11 cellular contexts compared by ENCODE assay signal in genomic region chr1:162419450-162419931, GRCh38. TPM values are rescaled to one million over a fixed set of nuclear protein-coding genes. Genes with fewer than 3 reads are reported as not detected.
DNase-seq lines count a peak whose midpoint lies in the region; ATAC-seq and TF ChIP-seq lines count a peak whose summit lies in the region.
"Not testable (repeated sequence)": the region's sequence is repeated elsewhere in the genome, so short reads cannot be mapped to it uniquely, and the experiment has no call there.
"Had no signal": no experiment of that assay in that cellular context is flagged by ENCODE, and none has a peak within 500 bp of the region (broad histone marks: within the 10 kb centered on the region; RNA-seq: fewer than 3 reads in every experiment).

No MANE protein-coding gene starts in this region.

- not testable (repeated sequence) for TF ChIP-seq CTCF in GM23338 (conservative IDR thresholded peaks at IDR 0.05; ENCODE audit: low read depth in 2 of 2); RWPE2 (IDR thresholded peaks at IDR 0.05; ENCODE audit: poor library complexity, severe bottlenecking); mammary epithelial cell (conservative IDR thresholded peaks at IDR 0.05 in 1 of 2, IDR thresholded peaks at IDR 0.05 in 1 of 2; ENCODE audit: extremely low read depth in 1 of 2, insufficient read depth in 1 of 2, low read depth in 1 of 2, low read length in 2 of 2); esophagus squamous epithelium (IDR thresholded peaks at IDR 0.05); mucosa of descending colon (IDR thresholded peaks at IDR 0.05)

- H2AFZ ChIP-seq in GM23338, result peak overlapping the region; percentile 38; the same call in 1 of the 2 replicates
- H2AFZ ChIP-seq in mammary epithelial cell (ENCODE audit: low read depth, low read length), result not testable (repeated sequence)

- BruUV-seq in mammary epithelial cell (replicated peaks; lab: Mats Ljungman, UMichigan), result not testable (repeated sequence)

- H3K9ac ChIP-seq in mammary epithelial cell (ENCODE audit: insufficient read depth, low read length); rectal smooth muscle tissue (ENCODE audit: low read length): not testable (repeated sequence)

- intact Hi-C loops in mammary epithelial cell (cut with micrococcal nuclease); esophagus squamous epithelium (cut with DNase I); mucosa of descending colon (cut with DNase I, micrococcal nuclease): not testable (repeated sequence)

- not testable (repeated sequence) for H3K27me3 ChIP-seq in GM23338 (ENCODE audit: insufficient read depth); RWPE2 (ENCODE audit: insufficient read depth, poor library complexity, severe bottlenecking); mammary epithelial cell (ENCODE audit: insufficient read depth, low read length); esophagus squamous epithelium; rectal smooth muscle tissue (ENCODE audit: control insufficient read depth, insufficient read depth, low read length)

- H3K4me2 ChIP-seq in GM23338; mammary epithelial cell (ENCODE audit: insufficient read depth, low read depth, low read length): not testable (repeated sequence)

- not testable (repeated sequence) for H3K27ac ChIP-seq in GM23338 (ENCODE audit: low read depth); mammary epithelial cell (ENCODE audit: insufficient read depth, low read depth, low read length); rectal smooth muscle tissue (ENCODE audit: low read depth, low read length)
- H3K27ac ChIP-seq in RWPE2 (ENCODE audit: poor library complexity, severe bottlenecking) (peak overlapping the region; percentile 30), esophagus squamous epithelium (peak overlapping the region; percentile 51 to 84 (median 77))

- H3F3A ChIP-seq in GM23338 (replicated peaks; ENCODE audit: low read depth), result not testable (repeated sequence)

- H3K9me3 Mint-ChIP-seq in GM23338, result not testable (repeated sequence)

- not testable (repeated sequence) for DNase-seq in GM23338 (ENCODE audit: low spot score); RWPE2 (ENCODE audit: low spot score); esophagus squamous epithelium (lab: John Stamatoyannopoulos, UW)
- DNase-seq in LoVo (ENCODE audit: low spot score) (peak; percentile 84), mammary epithelial cell (peak; percentile 72), mucosa of descending colon (peak; percentile 68 to 85 (median 69))

- 82% methylated on average over 9 of the region's 9 CpGs for WGBS in mammary epithelial cell (ENCODE audit: low coverage, missing lambda C conversion rate)
- WGBS in esophagus squamous epithelium, 2 donors, result 46 to 56% methylated on average over 9 of the region's 9 CpGs

- ATAC-seq in GM23338, result not testable (repeated sequence)
- peak; percentile 75 for ATAC-seq in RWPE2 (ENCODE audit: low read depth)
- ATAC-seq in mucosa of descending colon, result peak; percentile 95

- H3K27me3 Mint-ChIP-seq in GM23338 (ENCODE audit: insufficient read depth, low read depth, poor library complexity), result not testable (repeated sequence)

- H3K4me1 Mint-ChIP-seq in GM23338, result not testable (repeated sequence)

- H3K9me3 ChIP-seq in RWPE2 (ENCODE audit: severe bottlenecking); mammary epithelial cell (replicated peaks; ENCODE audit: insufficient read depth, low read length); esophagus squamous epithelium; mucosa of descending colon: not testable (repeated sequence)

- peaks cover 10% of the 10 kb centered on the region; the same call in 1 of the 2 replicates for H3K9me2 ChIP-seq in GM23338 (ENCODE audit: insufficient read depth)

- TF ChIP-seq POLR2A in esophagus squamous epithelium (IDR thresholded peaks at IDR 0.05), result not testable (repeated sequence)

- not testable (repeated sequence) for H3K79me2 ChIP-seq in GM23338 (replicated peaks; ENCODE audit: insufficient read depth); mammary epithelial cell (ENCODE audit: insufficient read depth, low read length)

- H4K20me1 ChIP-seq in GM23338 (replicated peaks; ENCODE audit: insufficient read depth); mammary epithelial cell (ENCODE audit: insufficient read depth, low read length): not testable (repeated sequence)

- in situ Hi-C loops in mammary epithelial cell (cut with MboI; ENCODE audit: low sequenced_read_pairs in 2 of 2), result not testable (repeated sequence)

- not testable (repeated sequence) for H3K27ac Mint-ChIP-seq in GM23338

- dilution Hi-C loops in mammary epithelial cell (cut with HindIII; ENCODE audit: low sequenced_read_pairs), result loop anchor here (10.0 kb wide), 1 partner anchor 375 kb away; no protein-coding TSS in a partner anchor

- H3K4me3 ChIP-seq in GM23338; RWPE2 (ENCODE audit: severe bottlenecking); mammary epithelial cell (replicated peaks in 1 of 3; ENCODE audit: insufficient read depth in 1 of 3, low read depth in 2 of 3, low read length in 3 of 3); mucosa of descending colon: not testable (repeated sequence)
- H3K4me3 ChIP-seq in esophagus squamous epithelium (peak overlapping the region in 2 of 4 donors; percentile 14 to 24), rectal smooth muscle tissue (ENCODE audit: low read length) (peak overlapping the region; percentile 52)

- CTCF ChIA-PET in mammary epithelial cell (lab: Charles Lee; ENCODE audit: low non-redundant PET), result interaction anchor here (0.7 kb wide), 1 partner anchor 30 kb away, joined by 4 read pairs; no protein-coding TSS in a partner anchor

- not testable (repeated sequence) for H3K36me3 ChIP-seq in GM23338 (ENCODE audit: insufficient read depth); RWPE2 (ENCODE audit: low read depth); mammary epithelial cell (ENCODE audit: insufficient read depth, low read length); esophagus squamous epithelium; mucosa of descending colon (ENCODE audit: low read depth); rectal smooth muscle tissue (ENCODE audit: control insufficient read depth, insufficient read depth, low read length)

- H3K4me3 Mint-ChIP-seq in GM23338, result not testable (repeated sequence)

- H3K4me1 ChIP-seq in GM23338 (ENCODE audit: insufficient read depth); RWPE2 (ENCODE audit: insufficient read depth, poor library complexity, severe bottlenecking); mammary epithelial cell (ENCODE audit: insufficient read depth, low read length); mucosa of descending colon (ENCODE audit: low read depth); rectal smooth muscle tissue (ENCODE audit: control insufficient read depth, insufficient read depth, low read length): not testable (repeated sequence)
- peaks cover 0 to 27% (median 0%) of the 10 kb centered on the region in 3 donors for H3K4me1 ChIP-seq in esophagus squamous epithelium

- not testable (repeated sequence) for H3K36me3 Mint-ChIP-seq in GM23338 (ENCODE audit: low read depth)

RNA-seq across cellular contexts. Expression of gene SH2D1B, which starts 7.6 kb away (rescaled TPM):
- not detected in 2 replicates for total RNA-seq in GM23338 (2014; rRNA removed; shearing (Covaris generic))
- not detected in 2 replicates for polyA plus RNA-seq in GM23338 (2016; fragmentation: Nextera tagmentation; extraction: Ambion mirVana)
- not detected for total RNA-seq in mammary epithelial cell
- polyA plus RNA-seq in mammary epithelial cell, result 0.05 TPM
- not detected for polyA minus RNA-seq in mammary epithelial cell
- 1 to 10 TPM in 1 of 4 donors, under 1 TPM in 3; 0.57 to 2.7 (median 0.78) TPM for total RNA-seq in esophagus squamous epithelium
- total RNA-seq in mucosa of descending colon, result 1 to 10 TPM in 2 of 3 donors, under 1 TPM in 1; 0.93 to 1.3 (median 1.0) TPM
- total RNA-seq: CD8-positive, alpha-beta memory T cell had no signal

RNA-seq across cellular contexts. Expression of gene C1orf226, which starts 38.0 kb away (rescaled TPM):
- 7.9 and 12.5 TPM in 2 replicates for total RNA-seq in GM23338 (2014; rRNA removed; shearing (Covaris generic))
- polyA plus RNA-seq in GM23338 (2016; fragmentation: Nextera tagmentation; extraction: Ambion mirVana) (2.3 and 2.7 TPM in 2 replicates), mammary epithelial cell (0.62 TPM)
- total RNA-seq in mammary epithelial cell (1 to 10 TPM; 1.5 to 2.2 TPM), esophagus squamous epithelium (1 to 10 TPM; 1.7 to 5.3 (median 3.6) TPM), mucosa of descending colon (10 to 100 TPM; 29.1 to 31.2 (median 30.0) TPM)
- 4.2 TPM for polyA minus RNA-seq in mammary epithelial cell
- polyA plus RNA-seq: CD8-positive, alpha-beta memory T cell had no signal

RNA-seq across cellular contexts. Expression of gene SPATA46, which starts 42.8 kb away (rescaled TPM):
- total RNA-seq in GM23338 (2014; rRNA removed; shearing (Covaris generic)), result not detected in 2 replicates
- polyA plus RNA-seq in GM23338 (2016; fragmentation: Nextera tagmentation; extraction: Ambion mirVana) (not detected in 2 replicates), mammary epithelial cell (not detected)
- total RNA-seq in mammary epithelial cell (not detected), esophagus squamous epithelium (not detected), mucosa of descending colon (not detected)
- not detected for polyA minus RNA-seq in mammary epithelial cell
- total RNA-seq: CD8-positive, alpha-beta memory T cell; H4; IMR-90; Right ventricle myocardium superior had no signal
- polyA plus RNA-seq: CD8-positive, alpha-beta memory T cell; IMR-90 had no signal
